19 cellular contexts compared by ENCODE assay signal in the genomic region with DNA sequence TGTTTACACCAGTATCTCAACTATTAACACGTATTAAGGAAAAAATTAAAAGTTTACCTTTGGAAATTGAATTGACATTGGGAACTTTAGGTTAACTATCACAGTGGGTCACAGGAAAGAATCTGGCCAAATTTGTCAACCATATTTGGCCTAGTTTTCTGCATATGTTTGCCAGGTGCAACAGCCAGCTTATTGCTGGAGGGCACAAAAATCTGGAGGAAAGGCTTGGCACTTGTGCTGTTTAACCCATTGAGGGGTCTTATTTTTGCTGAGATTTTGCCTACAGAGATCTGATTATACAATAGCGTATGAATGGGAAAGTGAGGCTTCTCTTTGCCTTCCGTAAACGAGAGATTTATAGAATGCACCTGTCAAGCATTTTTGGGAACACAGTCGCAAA.
"Had no signal": no experiment of that assay in that cellular context is flagged by ENCODE, and none has a peak within 500 bp of the region (broad histone marks: within the 10 kb centered on the region; RNA-seq: fewer than 3 reads in every experiment).

No MANE protein-coding gene starts in this region.

- H3K36me3 Mint-ChIP-seq: activated naive CD8-positive, alpha-beta T cell treated with anti-CD3 and anti-CD28 coated beads, Interleukin-2, amount 10 ng/mL, durations not matched to agents 7 days and 5 days had no signal

- H3K4me3 Mint-ChIP-seq: activated CD8-positive, alpha-beta T cell treated with anti-CD3 and anti-CD28 coated beads for 36 hours; activated naive CD8-positive, alpha-beta T cell treated with anti-CD3 and anti-CD28 coated beads, Interleukin-2, amount 10 ng/mL, durations not matched to agents 7 days and 5 days; activated T-cell treated with anti-CD3 and anti-CD28 coated beads, Interleukin-2, amount 50 U/mL, for 72 hours had no signal

- DNase-seq: activated CD4-positive, alpha-beta T cell treated with anti-CD3 and anti-CD28 coated beads for 4 hours; activated CD8-positive, alpha-beta memory T cell treated with anti-CD3 and anti-CD28 coated beads, Interleukin-2, amount 50 U/mL, for 4 hours; activated CD8-positive, alpha-beta T cell treated with anti-CD3 and anti-CD28 coated beads for 36 hours; activated naive CD4-positive, alpha-beta T cell treated with anti-CD3 and anti-CD28 coated beads, Interleukin-2, amount 50 U/mL, for 16 hours; activated naive CD8-positive, alpha-beta T cell treated with anti-CD3 and anti-CD28 coated beads, Interleukin-2, amount 10 ng/mL, durations not matched to agents 7 days and 5 days; activated T-cell treated with anti-CD3 and anti-CD28 coated beads, Interleukin-2, amount 50 U/mL, for 72 hours; aorta; central memory CD4-positive, alpha-beta T cell; MG63; MV-4-11; NCI-H1092 treated with DMSO at 0.1 percent for 48 hours; NCI-H1417 treated with DMSO at 0.1 percent for 48 hours; NCI-H187; NCI-H2107; NCI-H526; NCI-H82; SIG-M5; T-helper 1 cell had no signal

- H3K27me3 Mint-ChIP-seq: activated CD8-positive, alpha-beta T cell treated with anti-CD3 and anti-CD28 coated beads for 36 hours; activated naive CD8-positive, alpha-beta T cell treated with anti-CD3 and anti-CD28 coated beads, Interleukin-2, amount 10 ng/mL, durations not matched to agents 7 days and 5 days had no signal

- H3K27ac Mint-ChIP-seq: activated CD8-positive, alpha-beta T cell treated with anti-CD3 and anti-CD28 coated beads for 36 hours; activated naive CD8-positive, alpha-beta T cell treated with anti-CD3 and anti-CD28 coated beads, Interleukin-2, amount 10 ng/mL, durations not matched to agents 7 days and 5 days; activated T-cell treated with anti-CD3 and anti-CD28 coated beads, Interleukin-2, amount 50 U/mL, for 72 hours had no signal

- H3K4me1 Mint-ChIP-seq: activated naive CD8-positive, alpha-beta T cell treated with anti-CD3 and anti-CD28 coated beads, Interleukin-2, amount 10 ng/mL, durations not matched to agents 7 days and 5 days had no signal

- ATAC-seq: activated CD4-positive, CD25-positive, alpha-beta regulatory T cell treated with anti-CD3 and anti-CD28 coated beads, Interleukin-2, amount 50 U/mL, for 24 hours; activated CD8-positive, alpha-beta T cell treated with anti-CD3 and anti-CD28 coated beads for 36 hours; activated T-cell treated with anti-CD3 and anti-CD28 coated beads, Interleukin-2, amount 50 U/mL, for 72 hours had no signal
